ENCODE assay signal across 8 cellular contexts in the genomic region with DNA sequence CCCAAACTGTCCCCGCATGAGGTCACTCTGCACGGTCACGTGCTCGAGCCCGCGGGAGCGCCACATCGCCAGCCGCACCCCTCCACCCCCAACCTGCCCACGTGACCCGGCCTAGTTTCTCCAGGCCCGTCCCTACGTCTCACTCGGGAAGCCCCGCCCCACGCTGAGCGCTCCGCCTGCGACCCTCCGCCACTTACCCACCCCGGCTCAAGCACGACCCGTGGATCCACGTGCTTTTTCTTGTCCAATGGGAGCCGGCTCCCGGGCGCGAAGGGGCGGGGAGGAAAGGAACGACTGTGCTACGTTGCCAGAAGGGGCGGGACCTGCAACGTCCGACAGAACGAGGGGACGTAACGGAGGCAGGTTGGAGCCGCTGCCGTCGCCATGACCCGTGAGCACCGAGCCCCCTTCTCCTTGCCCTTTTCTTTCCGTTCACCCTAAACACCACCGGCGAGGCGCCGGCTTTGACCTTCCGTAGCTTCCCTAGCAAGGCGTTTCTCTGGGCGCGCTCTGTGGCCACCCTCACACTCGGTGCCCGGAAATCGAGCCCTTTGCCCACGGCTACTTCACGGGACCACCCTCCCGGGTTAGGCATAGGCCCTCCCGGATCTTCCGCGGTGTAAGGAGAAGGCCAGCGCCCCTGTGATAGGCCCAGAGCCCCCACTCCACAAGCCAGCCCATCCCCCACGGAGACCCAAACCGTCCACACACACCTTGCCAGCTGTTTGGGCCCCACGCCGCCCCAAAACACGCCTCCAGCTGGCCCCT. TPM values are rescaled to one million over a fixed set of nuclear protein-coding genes. Genes with fewer than 3 reads are reported as not detected.
DNase-seq lines count a peak whose midpoint lies in the region; ATAC-seq and TF ChIP-seq lines count a peak whose summit lies in the region.

A gene (plus strand): TSS at position 328 of the 768 bp plus-strand sequence. CDS start 57 bp downstream, at position 385.

- CTCF ChIA-PET in CD4-positive, alpha-beta memory T cell (lab: Charles Lee; ENCODE audit: partially characterized antibody): interaction anchor here (1.0 to 6.1 kb wide), 3 partner anchors 14 to 22 kb away, joined by 3 to 54 read pairs (median 3); a partner anchor contains a TSS

- peaks cover 34% of the 10 kb centered on the region for H3K36me3 ChIP-seq in CD4-positive, alpha-beta memory T cell (ENCODE audit: insufficient read depth, low read length)
- peaks cover 0 to 20% of the 10 kb centered on the region in 2 donors for H3K36me3 ChIP-seq in lung (ENCODE audit: control insufficient read depth in 2 of 2, insufficient read depth in 2 of 2, low read length in 2 of 2)

- peak within 1 kb of the TSS; percentile 97 to 99 (median 98) for H3K27ac Mint-ChIP-seq in CD4-positive, alpha-beta memory T cell

- H3K9me3 ChIP-seq in CD4-positive, alpha-beta memory T cell (ENCODE audit: control insufficient read depth in 1 of 2, low read length in 2 of 2): no peaks in the 10 kb centered on the region
- no peaks in the 10 kb centered on the region for H3K9me3 ChIP-seq in lung (ENCODE audit: control insufficient read depth in 2 of 2, insufficient read depth in 1 of 2, low read length in 1 of 2)

- H3K9me3 Mint-ChIP-seq in CD4-positive, alpha-beta memory T cell: no peaks in the 10 kb centered on the region

- H3K4me3 ChIP-seq in CD4-positive, alpha-beta memory T cell (ENCODE audit: low read length in 2 of 2): peak within 1 kb of the TSS; percentile 97
- H3K4me3 ChIP-seq in lung: peak within 1 kb of the TSS; percentile 89

- H3K27ac ChIP-seq in CD4-positive, alpha-beta memory T cell (ENCODE audit: low read depth, low read length): peak within 1 kb of the TSS; percentile 100
- peak within 1 kb of the TSS; percentile 95 to 96 for H3K27ac ChIP-seq in lung (ENCODE audit: low read depth in 1 of 2, low read length in 1 of 2)

- 0% methylated on average over 63 to 66 of the region's 66 CpGs for WGBS in lung, 2 donors

- peaks cover 32 to 52% of the 10 kb centered on the region in 2 donors for H3K36me3 Mint-ChIP-seq in CD4-positive, alpha-beta memory T cell

- intact Hi-C loops in CD4-positive, alpha-beta memory T cell (cut with micrococcal nuclease): loop anchor here (1.0 to 2.0 kb wide), 4 partner anchors 8 to 46 kb away; a partner anchor contains a TSS

- H3K27me3 ChIP-seq in CD4-positive, alpha-beta memory T cell (ENCODE audit: insufficient read depth, low read length): no peaks in the 10 kb centered on the region
- H3K27me3 ChIP-seq in lung (ENCODE audit: control insufficient read depth, insufficient read depth): no peaks in the 10 kb centered on the region

- peak within 1 kb of the TSS; percentile 93 to 97 (median 96) for H3K4me3 Mint-ChIP-seq in CD4-positive, alpha-beta memory T cell

- POLR2A ChIA-PET in CD4-positive, alpha-beta memory T cell (lab: Charles Lee; ENCODE audit: partially characterized antibody): interaction anchor here (0.6 to 5.3 kb wide), 12 partner anchors 10 to 462 kb away, joined by 3 to 62 read pairs (median 8); a partner anchor contains a TSS

- H3K27me3 Mint-ChIP-seq in CD4-positive, alpha-beta memory T cell: no peaks in the 10 kb centered on the region

- peak; percentile 97 to 100 (median 98) for DNase-seq in CD4-positive, alpha-beta memory T cell
- peak; percentile 93 for DNase-seq in HS-27A (ENCODE audit: low read depth)
- peak; percentile 96 for DNase-seq in NK-92 (lab: John Stamatoyannopoulos, UW; ENCODE audit: unreplicated experiment)
- peak; percentile 97 to 99 for DNase-seq in activated CD8-positive, alpha-beta memory T cell treated with anti-CD3 and anti-CD28 coated beads for 1 hour (ENCODE audit: extremely low read depth in 1 of 2, low read depth in 1 of 2)
- DNase-seq in effector CD4-positive, alpha-beta T cell: peak; percentile 99
- DNase-seq in lung (ENCODE audit: low spot score): peak; percentile 100
- peak; percentile 99 to 100 (median 99) for DNase-seq in stimulated activated CD4-positive, alpha-beta T cell treated with anti-CD3 and anti-CD28 coated beads, TNF-alpha, amount 100 ng/mL, for 4 hours (ENCODE audit: low read depth in 3 of 3)

- peaks cover 20 to 56% (median 37%) of the 10 kb centered on the region in 4 donors for H3K4me1 Mint-ChIP-seq in CD4-positive, alpha-beta memory T cell

- TF ChIP-seq CTCF in lung (IDR thresholded peaks at IDR 0.05; ENCODE audit: control extremely low read depth, extremely low read depth): no peak

- peak; percentile 86 for ATAC-seq in GM19463 (IDR thresholded peaks at IDR 0.05; ENCODE audit: unreplicated experiment)
- peak; percentile 96 for ATAC-seq in lung (ENCODE audit: insufficient read depth, low FRiP score)

- H3K4me1 ChIP-seq in CD4-positive, alpha-beta memory T cell (ENCODE audit: insufficient read depth, low read length): peaks cover 36% of the 10 kb centered on the region
- peaks cover 15 to 21% of the 10 kb centered on the region in 2 donors for H3K4me1 ChIP-seq in lung (ENCODE audit: control insufficient read depth in 2 of 2, insufficient read depth in 2 of 2, low read length in 2 of 2)

RNA-seq across cellular contexts. Expression of the gene that starts here (rescaled TPM):
- 100 to 1,000 TPM; 564 to 596 TPM for total RNA-seq in CD4-positive, alpha-beta memory T cell
- polyA plus RNA-seq in CD4-positive, alpha-beta memory T cell: 1,000 to 10,000 TPM; 1,674 to 1,994 TPM
- 100 to 1,000 TPM; 334 to 924 TPM for total RNA-seq in lung
- polyA plus RNA-seq in lung: 1,000 to 10,000 TPM; 2,106 to 3,331 TPM

Comparison
In these comparisons a context has a peak if more than half of its experiments do, and no peak if none do; other contexts are left out.
1. Peak in every context shown above with its lines: DNase-seq, ATAC-seq, H3K4me3 ChIP-seq and H3K27ac ChIP-seq.